23 cellular contexts compared by ENCODE assay signal in genomic region chr17:1068356-1068755, GRCh38.
"Had no signal": no experiment of that assay in that cellular context is flagged by ENCODE, and none has a peak within 500 bp of the region (broad histone marks: within the 10 kb centered on the region; RNA-seq: fewer than 3 reads in every experiment).

No MANE protein-coding gene starts in this region.

- H3K4me1 Mint-ChIP-seq: activated B cell treated with CpG ODN at 0.5 μM for 24 hours; activated CD4-positive, alpha-beta T cell treated with anti-CD3 and anti-CD28 coated beads, Interleukin-2, amount 10 ng/mL, durations not matched to agents 24 days and 14 days; activated T-helper 17 cell treated with anti-CD3 and anti-CD28 coated beads, Interleukin-2, amount 50 U/mL, for 72 hours; brain had no signal

- DNase-seq: activated B cell treated with CpG ODN at 0.5 μM for 24 hours; activated CD4-positive, alpha-beta memory T cell treated with anti-CD3 and anti-CD28 coated beads for 36 hours; activated CD4-positive, alpha-beta T cell treated with anti-CD3 and anti-CD28 coated beads for 1 hour; activated CD4-positive, alpha-beta T cell treated with anti-CD3 and anti-CD28 coated beads, Interleukin-2, amount 10 ng/mL, durations not matched to agents 24 days and 14 days; activated CD8-positive, alpha-beta memory T cell treated with anti-CD3 and anti-CD28 coated beads for 24 hours; activated gamma-delta T cell; activated naive CD4-positive, alpha-beta T cell treated with anti-CD3 and anti-CD28 coated beads for 36 hours; activated T-cell treated with anti-CD3 and anti-CD28 coated beads, Interleukin-2, amount 50 U/mL, for 48 hours; KG1; NCI-H1048; NCI-H146; NCI-H187 treated with DMSO at 0.1 percent for 48 hours; NCI-H2081 treated with DMSO at 0.1 percent for 48 hours; NCI-H446; NCI-H524; PC-3; SIG-M5; T-helper 2 cell; T1000 had no signal

- ATAC-seq: activated T-helper 17 cell treated with anti-CD3 and anti-CD28 coated beads, Interleukin-2, amount 50 U/mL, for 72 hours; PC-3 had no signal

- H3K9me3 Mint-ChIP-seq: IgD-negative memory B cell had no signal

- H3K27me3 Mint-ChIP-seq: activated B cell treated with CpG ODN at 0.5 μM for 24 hours; activated CD4-positive, alpha-beta memory T cell treated with anti-CD3 and anti-CD28 coated beads for 36 hours; activated CD4-positive, alpha-beta T cell treated with anti-CD3 and anti-CD28 coated beads, Interleukin-2, amount 10 ng/mL, durations not matched to agents 24 days and 14 days; activated naive CD8-positive, alpha-beta T cell; activated T-helper 17 cell treated with anti-CD3 and anti-CD28 coated beads, Interleukin-2, amount 50 U/mL, for 72 hours; brain; IgD-negative memory B cell had no signal

- H3K27ac Mint-ChIP-seq: activated B cell treated with CpG ODN at 0.5 μM for 24 hours; activated CD4-positive, alpha-beta memory T cell treated with anti-CD3 and anti-CD28 coated beads for 36 hours; activated CD4-positive, alpha-beta T cell treated with anti-CD3 and anti-CD28 coated beads, Interleukin-2, amount 10 ng/mL, durations not matched to agents 24 days and 14 days; activated naive CD4-positive, alpha-beta T cell treated with anti-CD3 and anti-CD28 coated beads for 36 hours; activated naive CD8-positive, alpha-beta T cell; activated T-helper 17 cell treated with anti-CD3 and anti-CD28 coated beads, Interleukin-2, amount 50 U/mL, for 72 hours; IgD-negative memory B cell had no signal

- H3K4me3 Mint-ChIP-seq: activated B cell treated with CpG ODN at 0.5 μM for 24 hours; activated CD4-positive, alpha-beta memory T cell treated with anti-CD3 and anti-CD28 coated beads for 36 hours; activated CD4-positive, alpha-beta T cell treated with anti-CD3 and anti-CD28 coated beads, Interleukin-2, amount 10 ng/mL, durations not matched to agents 24 days and 14 days; activated naive CD4-positive, alpha-beta T cell treated with anti-CD3 and anti-CD28 coated beads for 36 hours; activated naive CD8-positive, alpha-beta T cell; activated T-helper 17 cell treated with anti-CD3 and anti-CD28 coated beads, Interleukin-2, amount 50 U/mL, for 72 hours; brain; IgD-negative memory B cell had no signal
